ENCODE assay signal across 9 cellular contexts in the genomic region with DNA sequence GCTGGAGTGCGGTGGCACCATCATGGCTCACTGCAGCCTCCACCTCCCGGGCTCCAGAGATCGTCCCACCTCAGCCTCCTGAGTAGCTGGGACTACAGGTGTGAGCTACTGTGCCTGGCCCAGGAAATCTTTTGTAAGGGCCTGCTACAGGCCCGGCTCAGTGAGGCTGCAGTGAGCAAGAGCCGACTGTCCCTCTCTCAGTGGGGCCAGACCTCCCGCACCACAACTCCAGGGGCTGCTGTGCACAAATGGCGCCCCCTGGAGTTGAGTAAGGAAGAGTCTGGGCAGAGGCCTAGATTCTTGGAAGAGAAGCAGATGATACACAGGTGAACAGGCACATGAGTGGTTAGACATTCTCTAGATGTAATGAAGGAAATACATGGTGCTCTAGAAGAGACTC. TPM values are rescaled to one million over a fixed set of nuclear protein-coding genes. Genes with fewer than 3 reads are reported as not detected.
DNase-seq lines count a peak whose midpoint lies in the region; TF ChIP-seq lines count a peak whose summit lies in the region.
"Had no signal": no experiment of that assay in that cellular context is flagged by ENCODE, and none has a peak within 500 bp of the region (broad histone marks: within the 10 kb centered on the region; RNA-seq: fewer than 3 reads in every experiment).

No MANE protein-coding gene starts in this region.

- intact Hi-C loops in CD14-positive monocyte (cut with micrococcal nuclease), result no loop called here

- POLR2A ChIA-PET in HEK293T (lab: Yijun Ruan, JAX), result interaction anchor here (2.0 kb wide), 1 partner anchor 53 kb away, joined by 5 read pairs; the partner anchor contains the start of gene POLDIP3

- TF ChIP-seq RAD21 in liver (IDR thresholded peaks at IDR 0.05), result peak in 1 of 2 donors; percentile 66

- H3K9ac ChIP-seq in liver (ENCODE audit: low read depth in 1 of 2, low read length in 2 of 2), result no peak overlapping the region

- DNase-seq in CD14-positive monocyte (ENCODE audit: low spot score), result no peak
- DNase-seq in HEK293T (ENCODE audit: extremely low spot score), result peak; percentile 73
- DNase-seq in astrocyte of the cerebellum (ENCODE audit: low read depth), result no peak
- no peak for DNase-seq in C1 segment of cervical spinal cord (lab: John Stamatoyannopoulos, UW)
- DNase-seq in NCI-H446 treated with DMSO at 0.1 percent for 48 hours (lab: John Stamatoyannopoulos, UW), result no peak
- DNase-seq in anterior cingulate cortex (lab: John Stamatoyannopoulos, UW), result no peak
- no peak for DNase-seq in ureter (ENCODE audit: low spot score)

- peaks cover 0 to 3% (median 1%) of the 10 kb centered on the region in 3 donors for H3K27me3 Mint-ChIP-seq in CD14-positive monocyte (ENCODE audit: low read depth in 3 of 3)

- H3K4me1 ChIP-seq in liver (ENCODE audit: control insufficient read depth in 4 of 4, insufficient read depth in 4 of 4, low read length in 3 of 4), result peaks cover 0 to 6% (median 1%) of the 10 kb centered on the region in 4 donors

- CTCF ChIA-PET in HEK293T (lab: Yijun Ruan, JAX), result interaction anchor here (0.6 to 1.7 kb wide), 4 partner anchors 10 to 61 kb away, joined by 3 to 4 read pairs (median 4); no protein-coding TSS in a partner anchor

- WGBS in liver, result 84% methylated on average over 7 of the region's 7 CpGs

- in situ Hi-C loops in astrocyte of the cerebellum (cut with HindIII; ENCODE audit: low sequenced_read_pairs), result no loop called here

- H3K4me1 Mint-ChIP-seq in CD14-positive monocyte, result peaks cover 10% of the 10 kb centered on the region

- no peak overlapping the region for H3K27ac ChIP-seq in liver (ENCODE audit: low read depth in 1 of 2, low read length in 2 of 2)
- H3K27ac ChIP-seq: skin epidermis had no signal

- no peak overlapping the region for H3K4me3 ChIP-seq in astrocyte of the cerebellum (ENCODE audit: low read depth, low read length)
- no peak overlapping the region for H3K4me3 ChIP-seq in liver (ENCODE audit: low read depth in 1 of 3, low read length in 3 of 3)
- H3K4me3 ChIP-seq: skin epidermis had no signal

- H3K36me3 Mint-ChIP-seq in CD14-positive monocyte, result no peaks in the 10 kb centered on the region

- peaks cover 0 to 8% (median 0%) of the 10 kb centered on the region in 7 donors for H3K9me3 Mint-ChIP-seq in CD14-positive monocyte

- H3K27me3 ChIP-seq in liver (ENCODE audit: control insufficient read depth in 4 of 4, insufficient read depth in 4 of 4, low read length in 3 of 4), result no peaks in the 10 kb centered on the region

- H3K27ac Mint-ChIP-seq in CD14-positive monocyte, result no peak overlapping the region

- no peak overlapping the region for H3K4me3 Mint-ChIP-seq in CD14-positive monocyte

- TF ChIP-seq CTCF in CD14-positive monocyte (IDR thresholded peaks at IDR 0.05), result peak; percentile 52
- peak; percentile 52 for TF ChIP-seq CTCF in astrocyte of the cerebellum (IDR thresholded peaks at IDR 0.05; ENCODE audit: low read depth, low read length, missing control alignments)
- peak; percentile 5 for TF ChIP-seq CTCF in liver (IDR thresholded peaks at IDR 0.05; ENCODE audit: low read depth, low read length, missing input control)

- H3K36me3 ChIP-seq in liver (ENCODE audit: control insufficient read depth in 4 of 4, insufficient read depth in 3 of 4, low read depth in 1 of 4, low read length in 3 of 4), result no peaks in the 10 kb centered on the region

- H3K9me3 ChIP-seq in liver (ENCODE audit: control insufficient read depth in 4 of 4, low read length in 3 of 4), result no peaks in the 10 kb centered on the region

TF ChIP-seq in HEK293T, 16 proteins besides CTCF, POLR2A, EP300 and RAD21:
- TF ChIP-seq FOXK2 (IDR thresholded peaks at IDR 0.05), result no peak
- TF ChIP-seq HDGF (IDR thresholded peaks at IDR 0.05; ENCODE audit: borderline replicate concordance), result no peak
- TF ChIP-seq ELF4 (IDR thresholded peaks at IDR 0.05), result no peak
- no peak for TF ChIP-seq TARDBP (IDR thresholded peaks at IDR 0.05)
- no peak for TF ChIP-seq BHLHE40 (IDR thresholded peaks at IDR 0.05; ENCODE audit: borderline replicate concordance)
- TF ChIP-seq FOXM1 (IDR thresholded peaks at IDR 0.05; ENCODE audit: borderline replicate concordance), result no peak
- no peak for TF ChIP-seq SUZ12 (IDR thresholded peaks at IDR 0.05)
- no peak for TF ChIP-seq CTBP1 (IDR thresholded peaks at IDR 0.05; ENCODE audit: borderline replicate concordance)
- no peak for TF ChIP-seq ARNT (IDR thresholded peaks at IDR 0.05)
- no peak for TF ChIP-seq ZNF384 (IDR thresholded peaks at IDR 0.05)
- TF ChIP-seq SP1 (IDR thresholded peaks at IDR 0.05), result no peak

TF ChIP-seq in liver, 16 proteins besides CTCF, POLR2A, EP300 and RAD21:
- TF ChIP-seq FOXA2 (IDR thresholded peaks at IDR 0.05) (no peak), GABPA (IDR thresholded peaks at IDR 0.05 in 1 of 2, conservative IDR thresholded peaks at IDR 0.05 in 1 of 2) (no peak), TAF1 (conservative IDR thresholded peaks at IDR 0.05) (no peak), SP1 (IDR thresholded peaks at IDR 0.05) (no peak), ZBTB33 (IDR thresholded peaks at IDR 0.05) (no peak), REST (IDR thresholded peaks at IDR 0.05) (no peak), MAX (IDR thresholded peaks at IDR 0.05) (no peak), NR2F2 (IDR thresholded peaks at IDR 0.05) (no peak), HNF4A (conservative IDR thresholded peaks at IDR 0.05) (no peak), RXRA (IDR thresholded peaks at IDR 0.05) (no peak), YY1 (IDR thresholded peaks at IDR 0.05) (no peak), EGR1 (IDR thresholded peaks at IDR 0.05; ENCODE audit: low read depth in 2 of 2) (no peak), FOXA1 (IDR thresholded peaks at IDR 0.05) (no peak), HNF4G (IDR thresholded peaks at IDR 0.05) (no peak), JUND (IDR thresholded peaks at IDR 0.05) (no peak), ATF3 (IDR thresholded peaks at IDR 0.05) (no peak)

RNA-seq across cellular contexts. Expression of gene SERHL2, which starts 7.0 kb away (rescaled TPM):
- under 1 TPM; 0.24 to 0.60 TPM for polyA plus RNA-seq in CD14-positive monocyte
- under 1 TPM; 0.59 to 0.79 TPM for total RNA-seq in liver
- polyA plus RNA-seq in liver, result 1 to 10 TPM in 1 of 2 donors, under 1 TPM in 1; 0.51 to 1.6 TPM
- 10.8 TPM for total RNA-seq in ureter

RNA-seq across cellular contexts. Expression of gene RRP7A, which starts 41.2 kb away (rescaled TPM):
- polyA plus RNA-seq in CD14-positive monocyte (10 to 100 TPM; 29.1 to 59.9 TPM), liver (10 to 100 TPM in 1 of 2 donors, 1 to 10 TPM in 1; 8.6 to 10.7 TPM)
- total RNA-seq in liver (10 to 100 TPM in 1 of 2 donors, 1 to 10 TPM in 1; 9.9 to 12.1 TPM), ureter (54.9 TPM)

RNA-seq across cellular contexts. Expression of gene POLDIP3, which starts 53.9 kb away (rescaled TPM):
- polyA plus RNA-seq in CD14-positive monocyte, result 10 to 100 TPM; 53.8 to 55.3 TPM
- 10 to 100 TPM; 18.1 to 22.5 TPM for total RNA-seq in liver
- 10 to 100 TPM; 14.6 to 18.0 TPM for polyA plus RNA-seq in liver
- 64.9 TPM for total RNA-seq in ureter
